ENCODE assay signal across 17 cellular contexts in the genomic region with DNA sequence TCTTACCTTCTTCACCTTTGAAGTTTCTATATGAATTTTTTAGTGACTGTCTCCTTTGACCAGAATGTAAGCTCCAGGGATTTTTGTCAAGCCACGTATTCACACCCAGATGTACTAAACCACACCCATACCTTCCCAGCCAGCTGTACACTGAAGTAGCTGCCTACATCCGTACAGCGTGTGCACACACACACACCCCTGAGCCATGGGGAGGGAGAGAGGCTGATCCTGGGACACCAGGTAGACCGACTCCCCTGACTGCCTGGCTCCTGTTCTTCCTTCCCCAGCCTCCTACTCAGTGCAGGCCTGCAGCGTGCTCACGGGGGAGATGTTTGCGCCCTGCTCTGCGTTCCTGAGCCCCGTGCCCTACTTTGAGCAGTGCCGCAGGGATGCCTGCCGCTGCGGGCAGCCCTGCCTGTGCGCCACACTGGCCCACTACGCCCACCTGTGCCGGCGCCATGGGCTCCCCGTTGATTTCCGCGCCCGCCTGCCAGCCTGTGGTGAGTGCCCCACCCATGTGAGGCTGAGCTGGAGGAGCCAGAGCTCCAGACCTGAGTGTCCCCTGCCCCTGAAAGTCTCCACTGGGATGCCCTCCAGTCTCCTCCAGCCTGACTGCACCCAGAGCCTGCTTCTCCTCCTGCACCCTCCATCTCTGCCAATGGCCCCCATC. TPM values are rescaled to one million over a fixed set of nuclear protein-coding genes. Genes with fewer than 3 reads are reported as not detected.
A peak's percentile ranks its signal among the peaks of the same experiment; 100 is the strongest.
DNase-seq lines count a peak whose midpoint lies in the region; ATAC-seq and TF ChIP-seq lines count a peak whose summit lies in the region.
"Had no signal": no experiment of that assay in that cellular context is flagged by ENCODE, and none has a peak within 500 bp of the region (broad histone marks: within the 10 kb centered on the region; RNA-seq: fewer than 3 reads in every experiment).

No MANE protein-coding gene starts in this region.

- H3K9ac ChIP-seq in GM23248: no peak overlapping the region
- H3K9ac ChIP-seq: KMS-11 had no signal

- H4K20me1 ChIP-seq in osteoblast (ENCODE audit: insufficient read depth, low read length): no peaks in the 10 kb centered on the region
- no peaks in the 10 kb centered on the region for H4K20me1 ChIP-seq in GM23248 (ENCODE audit: insufficient read depth)

- TF ChIP-seq CTCF in RWPE2 (IDR thresholded peaks at IDR 0.05; ENCODE audit: poor library complexity, severe bottlenecking) (no peak), foreskin keratinocyte (conservative IDR thresholded peaks at IDR 0.05) (no peak), osteoblast (IDR thresholded peaks at IDR 0.05; ENCODE audit: extremely low read depth, low read depth, low read length) (no peak)

- in situ Hi-C loops in GM23248 (cut with MboI): no loop called here

- H3K4me1 ChIP-seq in RWPE2 (ENCODE audit: insufficient read depth, poor library complexity, severe bottlenecking) (no peaks in the 10 kb centered on the region), foreskin keratinocyte (no peaks in the 10 kb centered on the region), osteoblast (ENCODE audit: insufficient read depth, low read length) (no peaks in the 10 kb centered on the region), GM23248 (ENCODE audit: insufficient read depth) (no peaks in the 10 kb centered on the region)

- peak; percentile 30 for DNase-seq in H7
- DNase-seq in RWPE2 (ENCODE audit: low spot score): no peak
- DNase-seq in foreskin keratinocyte: no peak
- peak; percentile 53 for DNase-seq in osteoblast (ENCODE audit: insufficient read length, low spot score, missing footprints)
- no peak for DNase-seq in NCI-H2081 (lab: John Stamatoyannopoulos, UW)
- DNase-seq in GM23248: no peak
- DNase-seq: Calu3; CD4-positive, alpha-beta T cell; MG63; NCI-H1092 treated with DMSO at 0.1 percent for 48 hours; NCI-H187; NCI-H2171 treated with DMSO at 0.1 percent for 48 hours; NCI-H510A had no signal

- H3K79me2 ChIP-seq in osteoblast (ENCODE audit: insufficient read depth, low read length) (no peaks in the 10 kb centered on the region), GM23248 (ENCODE audit: insufficient read depth) (no peaks in the 10 kb centered on the region)

- H2AFZ ChIP-seq in osteoblast (ENCODE audit: low read length) (no peak overlapping the region), GM23248 (no peak overlapping the region)

- no peaks in the 10 kb centered on the region for H3K9me2 ChIP-seq in GM23248 (ENCODE audit: insufficient read depth)

- H3K36me3 ChIP-seq in H7 (replicated peaks; ENCODE audit: control insufficient read depth, insufficient read depth, low read length): no peaks in the 10 kb centered on the region
- no peaks in the 10 kb centered on the region for H3K36me3 ChIP-seq in RWPE2 (ENCODE audit: low read depth)
- no peaks in the 10 kb centered on the region for H3K36me3 ChIP-seq in osteoblast (ENCODE audit: insufficient read depth, low read length)
- H3K36me3 ChIP-seq in GM23248 (ENCODE audit: low read depth): no peaks in the 10 kb centered on the region
- H3K36me3 ChIP-seq: MG63 had no signal

- H3K27ac ChIP-seq in RWPE2 (ENCODE audit: poor library complexity, severe bottlenecking) (no peak overlapping the region), foreskin keratinocyte (no peak overlapping the region), osteoblast (ENCODE audit: low read depth, low read length) (no peak overlapping the region), GM23248 (no peak overlapping the region)
- H3K27ac ChIP-seq: KMS-11 had no signal

- WGBS in GM23248 (ENCODE audit: low coverage in 1 of 2, low lambda C conversion rate in 2 of 2, missing lambda C conversion rate in 2 of 2), 2 experiments: 54 to 57% methylated on average over 20 of the region's 20 CpGs

- no peak overlapping the region for H3K4me2 ChIP-seq in osteoblast (ENCODE audit: insufficient read depth, low read length)
- H3K4me2 ChIP-seq in GM23248 (ENCODE audit: unreplicated experiment): no peak overlapping the region
- H3K4me2 ChIP-seq: KMS-11 had no signal

- ATAC-seq in RWPE2 (ENCODE audit: low read depth) (peak; percentile 22; the same call in 2 of the 3 replicates), foreskin keratinocyte (peak; percentile 19), HG02798 (IDR thresholded peaks at IDR 0.05; ENCODE audit: poor library complexity, unreplicated experiment) (no peak)
- ATAC-seq: Panc1 had no signal

- H3F3A ChIP-seq in GM23248 (ENCODE audit: insufficient read depth): no peaks in the 10 kb centered on the region

- H3K9me3 ChIP-seq in RWPE2 (ENCODE audit: severe bottlenecking) (no peaks in the 10 kb centered on the region), osteoblast (ENCODE audit: low read depth, low read length) (no peaks in the 10 kb centered on the region), GM23248 (ENCODE audit: low read depth) (no peaks in the 10 kb centered on the region)
- H3K9me3 ChIP-seq: MG63 had no signal

- no peak overlapping the region for H3K4me3 ChIP-seq in H7 (ENCODE audit: insufficient read depth, low read depth, low read length)
- H3K4me3 ChIP-seq in RWPE2 (ENCODE audit: severe bottlenecking): no peak overlapping the region
- H3K4me3 ChIP-seq in osteoblast (ENCODE audit: insufficient read depth, low read length): no peak overlapping the region
- no peak overlapping the region for H3K4me3 ChIP-seq in GM23248
- H3K4me3 ChIP-seq: MG63 had no signal

- no peaks in the 10 kb centered on the region; the same call in 1 of the 2 replicates for H3K27me3 ChIP-seq in H7 (ENCODE audit: control insufficient read depth, insufficient read depth, low read length)
- H3K27me3 ChIP-seq in RWPE2 (ENCODE audit: insufficient read depth, poor library complexity, severe bottlenecking): no peaks in the 10 kb centered on the region
- H3K27me3 ChIP-seq in foreskin keratinocyte: peaks cover 4% of the 10 kb centered on the region
- H3K27me3 ChIP-seq in osteoblast (ENCODE audit: insufficient read depth, low read length): peaks cover 9% of the 10 kb centered on the region
- peaks cover 6% of the 10 kb centered on the region; the same call in 1 of the 2 replicates for H3K27me3 ChIP-seq in GM23248 (replicated peaks; ENCODE audit: insufficient read depth)
- H3K27me3 ChIP-seq: MG63 had no signal

RNA-seq across cellular contexts. Expression of a gene that starts 25.9 kb away (rescaled TPM):
- total RNA-seq in H7 (2014; rRNA removed; shearing (Covaris generic)): 0.69 and 1.1 TPM in 2 replicates
- total RNA-seq in foreskin keratinocyte: not detected in 2 replicates
- polyA plus RNA-seq in foreskin keratinocyte: not detected in 2 replicates
- not detected in 2 replicates for total RNA-seq in osteoblast
- total RNA-seq in GM23248 (2014; rRNA removed; shearing (Covaris generic)): not detected in 2 replicates
- not detected in 2 replicates for polyA plus RNA-seq in GM23248 (2016; fragmentation: Nextera tagmentation; extraction: Ambion mirVana)
- total RNA-seq: Calu3; CD4-positive, alpha-beta T cell; Right ventricle myocardium superior had no signal

RNA-seq across cellular contexts. Expression of a gene that starts 28.7 kb away (rescaled TPM):
- total RNA-seq in H7 (2014; rRNA removed; shearing (Covaris generic)): 0.55 and 0.81 TPM in 2 replicates
- total RNA-seq in foreskin keratinocyte (not detected in 2 replicates), osteoblast (not detected in 2 replicates)
- polyA plus RNA-seq in foreskin keratinocyte (not detected in 2 replicates), GM23248 (2016; fragmentation: Nextera tagmentation; extraction: Ambion mirVana) (not detected in 2 replicates)
- not detected in 2 replicates for total RNA-seq in GM23248 (2014; rRNA removed; shearing (Covaris generic))
- total RNA-seq: CD4-positive, alpha-beta T cell had no signal

Comparison
In these comparisons a context has a peak if more than half of its experiments do, and no peak if none do; other contexts are left out.
1. DNase-seq: peak in H7 (single experiment) and osteoblast (single experiment); none in RWPE2 (single experiment), foreskin keratinocyte (0 of 2), NCI-H2081 (0 of 2) and GM23248 (single experiment).